8 cellular contexts compared by ENCODE assay signal in genomic region chr18:74596959-74597661, GRCh38. TPM values are rescaled to one million over a fixed set of nuclear protein-coding genes. Genes with fewer than 3 reads are reported as not detected.
A peak's percentile ranks its signal among the peaks of the same experiment; 100 is the strongest.
DNase-seq lines count a peak whose midpoint lies in the region; FAIRE-seq and TF ChIP-seq lines count a peak whose summit lies in the region.

No MANE protein-coding gene starts in this region.

- intact Hi-C loops in MCF 10A (cut with micrococcal nuclease) = no loop called here

- H3K27me3 Mint-ChIP-seq in HFFc6 (ENCODE audit: insufficient read depth) (peaks cover 2% of the 10 kb centered on the region), MCF 10A (ENCODE audit: insufficient read depth, unreplicated experiment) (no peaks in the 10 kb centered on the region)

- CTCF ChIA-PET in MCF 10A (lab: Yijun Ruan, JAX) = interaction anchor here (0.8 to 1.6 kb wide), 4 partner anchors 9 to 514 kb away, joined by 3 to 5 read pairs (median 3); no protein-coding TSS in a partner anchor

- dilution Hi-C loops in keratinocyte (cut with MboI; ENCODE audit: extremely low pct_ligation_motif_present, low sequenced_read_pairs) = no loop called here

- peaks cover 20% of the 10 kb centered on the region for H3K4me1 ChIP-seq in keratinocyte (ENCODE audit: control insufficient read depth, extremely low read depth, insufficient read depth, low read length)

- H3K27ac ChIP-seq in VCaP (peak overlapping the region; percentile 97), keratinocyte (ENCODE audit: control insufficient read depth, insufficient read depth, low read length) (peak overlapping the region; percentile 97)

- TF ChIP-seq CTCF in HFFc6 (IDR thresholded peaks at IDR 0.05) (no peak), NB4 (IDR thresholded peaks at IDR 0.05; ENCODE audit: low read depth, low read length) (no peak), VCaP (conservative IDR thresholded peaks at IDR 0.05) (no peak), MCF 10A (IDR thresholded peaks at IDR 0.05; ENCODE audit: unreplicated experiment) (no peak), keratinocyte (optimal IDR thresholded peaks at IDR 0.05 in 1 of 3, IDR thresholded peaks at IDR 0.05 in 1 of 3, conservative IDR thresholded peaks at IDR 0.05 in 1 of 3; ENCODE audit: extremely low read depth in 1 of 3, insufficient read depth in 2 of 3, low read length in 3 of 3) (no peak)

- TF ChIP-seq POLR2A in GM12891 (IDR thresholded peaks at IDR 0.05; ENCODE audit: low read depth, low read length) = peak; percentile 41; the same call in 1 of the 2 replicates
- TF ChIP-seq POLR2A in NB4 (IDR thresholded peaks at IDR 0.05; ENCODE audit: extremely low read depth, insufficient read length) = no peak
- no peak for TF ChIP-seq POLR2A in H54 (IDR thresholded peaks at IDR 0.05; ENCODE audit: low read depth, low read length)

- peak overlapping the region; percentile 87 for H2AFZ ChIP-seq in keratinocyte (ENCODE audit: control insufficient read depth, low read length)

- peak overlapping the region; percentile 92 for H3K4me3 ChIP-seq in NB4 (ENCODE audit: low read depth, low read length)
- peak overlapping the region; percentile 80 to 98 (median 95) for H3K4me3 ChIP-seq in keratinocyte (ENCODE audit: control insufficient read depth in 2 of 3, extremely low read depth in 1 of 3, insufficient read depth in 2 of 3, low read depth in 1 of 3, low read length in 3 of 3)

- FAIRE-seq in GM12891 (lab: Jason Lieb, UNC) (no peak), keratinocyte (lab: Jason Lieb, UNC) (no peak), H54 (lab: Jason Lieb, UNC) (no peak)

- H3K27ac Mint-ChIP-seq in HFFc6 (peak overlapping the region; percentile 98), MCF 10A (ENCODE audit: low read depth, unreplicated experiment) (peak overlapping the region; percentile 99)

- no peaks in the 10 kb centered on the region for H4K20me1 ChIP-seq in keratinocyte (ENCODE audit: control insufficient read depth, extremely low read depth, insufficient read depth, low read length)

- H3K4me3 Mint-ChIP-seq in HFFc6 (peak overlapping the region; percentile 98), MCF 10A (ENCODE audit: unreplicated experiment) (peak overlapping the region; percentile 85)

- peak overlapping the region; percentile 91 for H3K9ac ChIP-seq in keratinocyte (ENCODE audit: control insufficient read depth, extremely low read depth, insufficient read depth, low read length)

- H3K27me3 ChIP-seq in keratinocyte (ENCODE audit: control insufficient read depth, extremely low read depth, insufficient read depth, low read length) = no peaks in the 10 kb centered on the region

- no peaks in the 10 kb centered on the region for H3K9me3 Mint-ChIP-seq in HFFc6
- no peaks in the 10 kb centered on the region for H3K9me3 Mint-ChIP-seq in MCF 10A (ENCODE audit: unreplicated experiment)

- peaks cover 1 to 2% of the 10 kb centered on the region in 2 experiments for H3K36me3 ChIP-seq in keratinocyte (ENCODE audit: control insufficient read depth in 2 of 2, extremely low read depth in 1 of 2, insufficient read depth in 2 of 2, low read length in 2 of 2)

- no peaks in the 10 kb centered on the region for H3K9me3 ChIP-seq in keratinocyte (ENCODE audit: control insufficient read depth, low read depth, low read length)

- DNase-seq in GM12891 (ENCODE audit: insufficient read length, low spot score) (peak; percentile 30), HFFc6 (no peak), NB4 (ENCODE audit: low read depth) (peak; percentile 71), MCF 10A (ENCODE audit: unreplicated experiment) (peak; percentile 9), keratinocyte (ENCODE audit: low read depth, low spot score) (no peak), H54 (ENCODE audit: insufficient read length, low spot score) (no peak)
- DNase-seq in stimulated activated CD4-positive, alpha-beta T cell treated with anti-CD3 and anti-CD28 coated beads, Interleukin-15, amount 100 ng/mL, for 48 hours (ENCODE audit: low read depth in 2 of 2) = peak; percentile 33 to 55

- H3K4me2 ChIP-seq in keratinocyte (ENCODE audit: control insufficient read depth, extremely low read depth, insufficient read depth, low read depth, low read length) = peak overlapping the region; percentile 97

- peaks cover 47% of the 10 kb centered on the region for H3K36me3 Mint-ChIP-seq in HFFc6 (ENCODE audit: low read depth)
- H3K36me3 Mint-ChIP-seq in MCF 10A (ENCODE audit: insufficient read depth, unreplicated experiment) = peaks cover 23% of the 10 kb centered on the region

- H3K9me1 ChIP-seq in keratinocyte (ENCODE audit: control insufficient read depth, extremely low read depth, insufficient read depth, low read length) = no peaks in the 10 kb centered on the region

- H3K4me1 Mint-ChIP-seq in HFFc6 (ENCODE audit: low read depth) (peaks cover 47% of the 10 kb centered on the region), MCF 10A (ENCODE audit: insufficient read depth, unreplicated experiment) (no peaks in the 10 kb centered on the region)

- peaks cover 49% of the 10 kb centered on the region for H3K79me2 ChIP-seq in keratinocyte (ENCODE audit: control insufficient read depth, insufficient read depth, low read length)

- POLR2A ChIA-PET in MCF 10A (lab: Yijun Ruan, JAX) = interaction anchor here (0.6 to 3.8 kb wide), 15 partner anchors 9 to 1968 kb away, joined by 3 to 28 read pairs (median 3); partner anchors contain the start of genes CNDP2, PTGR3 and TSHZ1

- BruUV-seq in MCF 10A (replicated peaks; lab: Mats Ljungman, UMichigan) = TSS peak; percentile 50

TF ChIP-seq in GM12891, 5 proteins besides CTCF, POLR2A, EP300 and RAD21:
- TF ChIP-seq PAX5 (IDR thresholded peaks at IDR 0.05; ENCODE audit: insufficient read depth, low read length, severe bottlenecking) (no peak), TAF1 (IDR thresholded peaks at IDR 0.05; ENCODE audit: low read depth, low read length) (no peak), POU2F2 (IDR thresholded peaks at IDR 0.05; ENCODE audit: low read depth, low read length) (peak; percentile 55; the same call in 1 of the 2 replicates), POLR2AphosphoS5 (IDR thresholded peaks at IDR 0.05; ENCODE audit: low read depth, low read length) (peak; percentile 29; the same call in 1 of the 2 replicates), SPI1 (IDR thresholded peaks at IDR 0.05; ENCODE audit: low read depth, low read length) (no peak; the same call in 1 of the 2 replicates)

RNA-seq across cellular contexts. Expression of gene ZNF407, which starts 0.6 kb away (rescaled TPM):
- polyA plus RNA-seq in GM12891 (2012; ENCODE audit: low read depth, missing spikeins) = 2.6 TPM
- total RNA-seq in HFFc6 (2021; fragmentation: NEBNext Ultra II Directional; extraction: Animal tissue kit (Norgen Biotek cat#: 25700)) = 1 to 10 TPM; 7.9 to 9.7 (median 9.1) TPM
- total RNA-seq in MCF 10A (2022) = 9.5 and 9.9 TPM in 2 replicates
- 2.8 to 3.8 TPM (median 3.2 TPM) in 3 replicates for polyA plus RNA-seq in keratinocyte
- polyA plus RNA-seq in keratinocyte (2011; ENCODE audit: low read depth) = 2.9 TPM
- polyA plus RNA-seq in keratinocyte (2011; cell fraction: cytosol; rRNA removed) = 1.9 and 2.3 TPM in 2 replicates
- 7.4 and 8.0 TPM in 2 replicates for polyA plus RNA-seq in keratinocyte (2011; cell fraction: nucleus; rRNA removed)
- 2.3 and 4.0 TPM in 2 replicates for polyA plus RNA-seq in keratinocyte (2012; ENCODE audit: low replicate concordance)
- polyA minus RNA-seq in keratinocyte = 6.8 to 29.1 TPM (median 13.8 TPM) in 3 replicates
- polyA minus RNA-seq in keratinocyte (2011; cell fraction: cytosol; rRNA and poly(A)+ RNA removed) = 8.6 TPM
- 32.9 and 47.6 TPM in 2 replicates for polyA minus RNA-seq in keratinocyte (2011; cell fraction: nucleus; rRNA and poly(A)+ RNA removed)

Comparison
In these comparisons a context has a peak if more than half of its experiments do, and no peak if none do; other contexts are left out.
1. DNase-seq: peak in GM12891 (single experiment), NB4 (single experiment), MCF 10A (single experiment) and stimulated activated CD4-positive, alpha-beta T cell treated with anti-CD3 and anti-CD28 coated beads, Interleukin-15, amount 100 ng/mL, for 48 hours (2 of 2); none in HFFc6 (single experiment), keratinocyte (single experiment) and H54 (single experiment).